11 cellular contexts compared by ENCODE assay signal in genomic region chr16:9046667-9047055, GRCh38.
"Had no signal": no experiment of that assay in that cellular context is flagged by ENCODE, and none has a peak within 500 bp of the region (broad histone marks: within the 10 kb centered on the region; RNA-seq: fewer than 3 reads in every experiment).

No MANE protein-coding gene starts in this region.

- DNase-seq: activated CD4-positive, alpha-beta T cell treated with anti-CD3 and anti-CD28 coated beads, Interleukin-2, amount 50 U/mL, for 4 hours; activated T-cell treated with anti-CD3 and anti-CD28 coated beads, Interleukin-2, amount 50 U/mL, for 48 hours; dorsolateral prefrontal cortex; endodermal cell; erythroblast; left colon; lower lobe of right lung; spleen; T-helper 1 cell; T1000 had no signal

- FAIRE-seq: islet of Langerhans had no signal

- H3K4me1 Mint-ChIP-seq: endodermal cell had no signal

- H3K4me3 ChIP-seq: dorsolateral prefrontal cortex, lower lobe of right lung, spleen had no signal

- ATAC-seq: left colon, lower lobe of right lung had no signal

- H3K27ac Mint-ChIP-seq: endodermal cell had no signal

- H3K9me3 ChIP-seq: lower lobe of right lung had no signal

- H3K4me3 Mint-ChIP-seq: endodermal cell had no signal

- H3K36me3 ChIP-seq: lower lobe of right lung, spleen had no signal

- H3K27ac ChIP-seq: lower lobe of right lung had no signal
